Comparison of ENCODE assay signal across 13 cellular contexts in genomic region chr14:101072531-101072930, GRCh38.
A peak's percentile ranks its signal among the peaks of the same experiment; 100 is the strongest.
DNase-seq lines count a peak whose midpoint lies in the region; ATAC-seq and TF ChIP-seq lines count a peak whose summit lies in the region.
"Had no signal": no experiment of that assay in that cellular context is flagged by ENCODE, and none has a peak within 500 bp of the region (broad histone marks: within the 10 kb centered on the region; RNA-seq: fewer than 3 reads in every experiment).

No MANE protein-coding gene starts in this region.

- no peaks in the 10 kb centered on the region for H3K9me3 ChIP-seq in adipocyte (ENCODE audit: control insufficient read depth, low read length)
- no peaks in the 10 kb centered on the region for H3K9me3 ChIP-seq in body of pancreas
- H3K9me3 ChIP-seq: transverse colon had no signal

- no peak overlapping the region for H3K4me3 ChIP-seq in adipocyte (ENCODE audit: low read length)
- no peak overlapping the region for H3K4me3 ChIP-seq in body of pancreas
- H3K4me3 ChIP-seq: skin epidermis, transverse colon had no signal

- H3K4me1 ChIP-seq in adipocyte (ENCODE audit: control insufficient read depth, insufficient read depth, low read length) (peaks cover 4% of the 10 kb centered on the region), body of pancreas (peaks cover 12% of the 10 kb centered on the region)

- peaks cover 9% of the 10 kb centered on the region for H3K36me3 ChIP-seq in adipocyte (ENCODE audit: control insufficient read depth, insufficient read depth, low read length, severe bottlenecking)
- peaks cover 0 to 1% of the 10 kb centered on the region in 2 donors for H3K36me3 ChIP-seq in body of pancreas (replicated peaks in 1 of 2; ENCODE audit: insufficient read depth in 1 of 2, low read depth in 2 of 2)
- H3K36me3 ChIP-seq: transverse colon had no signal

- no peak for TF ChIP-seq POLR2A in body of pancreas (IDR thresholded peaks at IDR 0.05)

- intact Hi-C loops in body of pancreas (cut with DNase I), result no loop called here

- H3K27me3 ChIP-seq in adipocyte (replicated peaks; ENCODE audit: control insufficient read depth, insufficient read depth, low read length), result peaks cover 5% of the 10 kb centered on the region
- peaks cover 0 to 3% of the 10 kb centered on the region in 2 donors for H3K27me3 ChIP-seq in body of pancreas

- TF ChIP-seq CTCF in body of pancreas (IDR thresholded peaks at IDR 0.05), result no peak
- TF ChIP-seq CTCF in GM20000 (IDR thresholded peaks at IDR 0.05; ENCODE audit: extremely low read depth, missing control alignments), result no peak

- DNase-seq in activated CD8-positive, alpha-beta memory T cell treated with anti-CD3 and anti-CD28 coated beads, Interleukin-2, amount 50 U/mL, for 48 hours, result peak; percentile 20
- DNase-seq in activated CD8-positive, alpha-beta memory T cell treated with anti-CD3 and anti-CD28 coated beads, Interleukin-2, amount 50 U/mL, for 4 hours, result no peak
- DNase-seq in adipocyte (ENCODE audit: low read depth), result peak; percentile 40
- peak; percentile 63 for DNase-seq in islet precursor cell
- DNase-seq in body of pancreas, result no peak
- no peak for DNase-seq in GM20000 (ENCODE audit: low spot score)
- DNase-seq: activated gamma-delta T cell, cortex of kidney had no signal

- peak overlapping the region; percentile 78 for H3K27ac ChIP-seq in temporal lobe (ENCODE audit: low read depth, low read length)
- no peak overlapping the region for H3K27ac ChIP-seq in body of pancreas
- H3K27ac ChIP-seq: skin epidermis, transverse colon had no signal

- ATAC-seq in body of pancreas (no peak), HG03354 (IDR thresholded peaks at IDR 0.05; ENCODE audit: poor library complexity, severe bottlenecking, unreplicated experiment) (no peak)
- ATAC-seq: naive thymus-derived CD4-positive, alpha-beta T cell had no signal

- 65 to 72% methylated on average over 15 to 16 of the region's 16 CpGs for WGBS in body of pancreas, 2 donors

- no peak overlapping the region for H3K9ac ChIP-seq in adipocyte (ENCODE audit: low read length)

Comparison
In these comparisons a context has a peak if more than half of its experiments do, and no peak if none do; other contexts are left out.
1. DNase-seq: peak in activated CD8-positive, alpha-beta memory T cell treated with anti-CD3 and anti-CD28 coated beads, Interleukin-2, amount 50 U/mL, for 48 hours (single experiment), adipocyte (single experiment) and islet precursor cell (single experiment); none in activated CD8-positive, alpha-beta memory T cell treated with anti-CD3 and anti-CD28 coated beads, Interleukin-2, amount 50 U/mL, for 4 hours (single experiment), body of pancreas (0 of 4) and GM20000 (single experiment).